2 cellular contexts compared by ENCODE assay signal in genomic region chr17:75845933-75846700, GRCh38.
TF ChIP-seq lines count a peak whose summit lies in the region.

No MANE protein-coding gene starts in this region.

TF ChIP-seq in HEK293, 187 proteins besides CTCF, POLR2A, EP300 and RAD21:
- no peak for TF ChIP-seq ZBTB6 (tag by site-specific recombination; IDR thresholded peaks at IDR 0.05)
- peak; percentile 43; the same call in 1 of the 2 replicates for TF ChIP-seq ZNF394 (tag by site-specific recombination; IDR thresholded peaks at IDR 0.05; ENCODE audit: borderline replicate concordance)
- no peak for TF ChIP-seq ZNF48 (tag by site-specific recombination; IDR thresholded peaks at IDR 0.05)
- 0 out of 2 replicates have a peak, but pooled peaks have one; percentile 40 for TF ChIP-seq PRDM1 (tag by site-specific recombination; IDR thresholded peaks at IDR 0.05)
- TF ChIP-seq KLF1 (tag by site-specific recombination; IDR thresholded peaks at IDR 0.05), result peak; percentile 51; the same call in 1 of the 2 replicates
- TF ChIP-seq ZNF146 (tag by site-specific recombination; IDR thresholded peaks at IDR 0.05), result no peak
TF ChIP-seq in HEK293: peak in this region for 3.

TF ChIP-seq in WTC11, 78 proteins besides CTCF, POLR2A, EP300 and RAD21 (continued from another document):
- no peak for TF ChIP-seq GRHL2 (CRISPR knock-in tag; IDR thresholded peaks at IDR 0.05; ENCODE audit: insufficient replicate concordance, severe bottlenecking)
- no peak for TF ChIP-seq RELA (CRISPR knock-in tag; IDR thresholded peaks at IDR 0.05; ENCODE audit: borderline replicate concordance)
- TF ChIP-seq TCF7 (CRISPR knock-in tag; IDR thresholded peaks at IDR 0.05; ENCODE audit: low read depth), result no peak
- no peak for TF ChIP-seq FOXP1 (CRISPR knock-in tag; IDR thresholded peaks at IDR 0.05; ENCODE audit: borderline replicate concordance)
- TF ChIP-seq CREB1 (CRISPR knock-in tag; IDR thresholded peaks at IDR 0.05), result no peak
- TF ChIP-seq ATF1 (CRISPR knock-in tag; IDR thresholded peaks at IDR 0.05), result no peak
